11 cellular contexts compared by ENCODE assay signal in the genomic region with DNA sequence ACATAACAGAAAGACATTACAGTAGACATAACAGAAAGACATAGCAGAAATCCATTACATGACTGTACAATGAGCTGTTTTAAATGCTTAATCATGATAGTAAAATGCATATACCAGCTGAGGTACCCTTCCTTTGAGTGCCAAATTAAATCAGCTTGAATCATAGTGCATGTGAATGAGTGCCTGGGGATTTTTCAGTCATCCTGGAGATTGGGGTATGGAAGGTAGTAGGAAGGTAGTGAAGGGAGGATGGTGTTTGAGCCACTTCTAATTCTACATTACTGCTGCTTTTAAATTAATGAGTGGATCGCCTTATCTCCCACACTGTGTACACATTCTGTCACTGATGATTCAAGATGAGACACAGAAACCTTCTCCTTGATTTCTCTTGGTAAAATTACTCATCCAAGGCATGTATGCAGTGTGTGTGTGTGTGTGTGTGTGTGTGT.
DNase-seq lines count a peak whose midpoint lies in the region; FAIRE-seq and TF ChIP-seq lines count a peak whose summit lies in the region.
"Had no signal": no experiment of that assay in that cellular context is flagged by ENCODE, and none has a peak within 500 bp of the region (broad histone marks: within the 10 kb centered on the region; RNA-seq: fewer than 3 reads in every experiment).

No MANE protein-coding gene starts in this region.

- H2BK120ac ChIP-seq in H1 (replicated peaks; ENCODE audit: low read depth, low read length): no peak overlapping the region

- no peaks in the 10 kb centered on the region for H3K79me2 ChIP-seq in H1 (ENCODE audit: control insufficient read depth in 1 of 2, insufficient read depth in 2 of 2, low read length in 2 of 2)

- TF ChIP-seq POLR2A in H1 (IDR thresholded peaks at IDR 0.05; ENCODE audit: control extremely low read depth in 1 of 2, low read depth in 2 of 2, low read length in 2 of 2): no peak

- H2BK12ac ChIP-seq in H1 (ENCODE audit: low read depth, low read length): no peak overlapping the region

- no peak overlapping the region for H3K4me2 ChIP-seq in H1 (ENCODE audit: insufficient read depth in 1 of 2, low read depth in 2 of 2, low read length in 2 of 2)

- no peak overlapping the region for H3K56ac ChIP-seq in H1 (replicated peaks; ENCODE audit: insufficient read length, low read depth, low read length)

- 0 out of 2 replicates have a peak overlapping the region, but pooled peaks have one; percentile 44 for H2AFZ ChIP-seq in H1 (ENCODE audit: low read length)

- no peak overlapping the region for H3K27ac ChIP-seq in H1 (ENCODE audit: low read depth, low read length)
- H3K27ac ChIP-seq: pancreas, tibial artery had no signal

- H4K91ac ChIP-seq in H1 (replicated peaks; ENCODE audit: insufficient read length, low read length): no peak overlapping the region

- H2BK20ac ChIP-seq in H1 (ENCODE audit: low read length): no peak overlapping the region

- H3K18ac ChIP-seq in H1 (ENCODE audit: extremely low read depth, low read length): no peak overlapping the region

- no peak overlapping the region for H2BK5ac ChIP-seq in H1 (ENCODE audit: low read depth, low read length)

- no peak for TF ChIP-seq CTCF in H1 (IDR thresholded peaks at IDR 0.05; ENCODE audit: control extremely low read depth in 1 of 3, insufficient read depth in 1 of 3, low read depth in 1 of 3, low read length in 3 of 3)

- H3K4ac ChIP-seq in H1 (replicated peaks; ENCODE audit: insufficient read length, low read depth, low read length): no peak overlapping the region

- H3K23me2 ChIP-seq in H1 (ENCODE audit: low read depth, low read length): no peaks in the 10 kb centered on the region

- TF ChIP-seq EP300 in H1 (IDR thresholded peaks at IDR 0.05; ENCODE audit: borderline replicate concordance in 1 of 2, low read depth in 2 of 2, low read length in 2 of 2): no peak

- TF ChIP-seq RAD21 in H1 (IDR thresholded peaks at IDR 0.05 in 1 of 2, conservative IDR thresholded peaks at IDR 0.05 in 1 of 2; ENCODE audit: low read depth in 2 of 2, low read length in 2 of 2): no peak

- no peak overlapping the region for H4K5ac ChIP-seq in H1 (ENCODE audit: insufficient read length, low read depth, low read length)

- H3K4me3 ChIP-seq in H1 (ENCODE audit: extremely low read depth in 1 of 4, insufficient read depth in 2 of 4, low read depth in 3 of 4, low read length in 4 of 4) (no peak overlapping the region), skeletal muscle cell (ENCODE audit: low read depth, low read length) (no peak overlapping the region)
- H3K4me3 ChIP-seq: pancreas, tibial artery had no signal

- POLR2A ChIA-PET in H1 (lab: Charles Lee; ENCODE audit: partially characterized antibody): no interaction called here

- H2BK15ac ChIP-seq in H1 (ENCODE audit: low read length): no peak overlapping the region

- no peaks in the 10 kb centered on the region for H3K27me3 ChIP-seq in H1 (replicated peaks in 1 of 4; ENCODE audit: control insufficient read depth in 3 of 4, extremely low read depth in 1 of 4, insufficient read depth in 3 of 4, low read length in 3 of 4)
- H3K27me3 ChIP-seq: pancreas, tibial artery had no signal

- peak; percentile 10 for DNase-seq in GM03348 (ENCODE audit: low spot score)
- DNase-seq in NCI-H226: peak; percentile 86
- DNase-seq in H1 (ENCODE audit: low read depth in 1 of 2, low spot score in 2 of 2): no peak
- peak; percentile 46 for DNase-seq in skeletal muscle cell (ENCODE audit: low read depth)
- DNase-seq in activated naive CD4-positive, alpha-beta T cell treated with anti-CD3 and anti-CD28 coated beads, Interleukin-2, amount 50 U/mL, for 16 hours: no peak
- no peak for DNase-seq in activated CD4-positive, alpha-beta T cell treated with anti-CD3 and anti-CD28 coated beads for 1 hour
- no peak for DNase-seq in MV-4-11 (lab: John Stamatoyannopoulos, UW)
- DNase-seq: activated CD4-positive, alpha-beta memory T cell treated with anti-CD3 and anti-CD28 coated beads, Interleukin-2, amount 10 ng/mL, durations not matched to agents 7 days and 5 days; pancreas; tibial artery had no signal

- no peaks in the 10 kb centered on the region for H3K9me3 ChIP-seq in H1 (ENCODE audit: insufficient read depth in 2 of 2, low read depth in 1 of 2, low read length in 1 of 2)
- H3K9me3 ChIP-seq: pancreas, tibial artery had no signal

- H4K20me1 ChIP-seq in H1 (replicated peaks in 1 of 2; ENCODE audit: control insufficient read depth in 1 of 2, insufficient read depth in 2 of 2, low read length in 2 of 2): no peaks in the 10 kb centered on the region

- CTCF ChIA-PET in H1 (lab: Charles Lee; ENCODE audit: partially characterized antibody): no interaction called here

- no peaks in the 10 kb centered on the region for H3K36me3 ChIP-seq in H1 (ENCODE audit: control insufficient read depth in 2 of 4, insufficient read depth in 4 of 4, low read length in 3 of 4)
- H3K36me3 ChIP-seq: pancreas, tibial artery had no signal

- H3K23ac ChIP-seq in H1 (ENCODE audit: insufficient read length): no peak overlapping the region

- H3K14ac ChIP-seq in H1 (ENCODE audit: insufficient read length): no peak overlapping the region

- no peak overlapping the region for H2AK5ac ChIP-seq in H1 (ENCODE audit: low read depth, low read length)

- 93% methylated on average over 1 of the region's 1 CpG; no CpG with 5 or more reads in 1 of the 2 experiments for WGBS in H1 (ENCODE audit: extremely low coverage in 1 of 2, insufficient coverage in 1 of 2, insufficient read length in 1 of 2, insufficient replicate concordance in 2 of 2, low coverage in 1 of 2, low lambda C conversion rate in 2 of 2, missing lambda C conversion rate in 1 of 2), 2 experiments

- H3K4me1 ChIP-seq in H1 (replicated peaks in 1 of 4; ENCODE audit: control insufficient read depth in 3 of 4, insufficient read depth in 4 of 4, low read length in 3 of 4): no peaks in the 10 kb centered on the region
- H3K4me1 ChIP-seq: pancreas, tibial artery had no signal

- H3K79me1 ChIP-seq in H1 (ENCODE audit: low read depth, low read length): no peaks in the 10 kb centered on the region

- no peak overlapping the region for H3K9ac ChIP-seq in H1 (replicated peaks in 1 of 4; ENCODE audit: extremely low read depth in 1 of 4, low read depth in 3 of 4, low read length in 3 of 4)

- no peak overlapping the region for H4K8ac ChIP-seq in H1 (ENCODE audit: extremely low read depth, insufficient read depth, low read length)

- no peak for FAIRE-seq in H1 (lab: Jason Lieb, UNC)
- FAIRE-seq: D721Med, pancreas had no signal

TF ChIP-seq in H1, 55 proteins besides CTCF, POLR2A, EP300 and RAD21:
- no peak for TF ChIP-seq KDM1A (IDR thresholded peaks at IDR 0.05; ENCODE audit: borderline replicate concordance, low read length)
- no peak for TF ChIP-seq HDAC2 (IDR thresholded peaks at IDR 0.05; ENCODE audit: borderline replicate concordance in 1 of 2, low read depth in 2 of 2, low read length in 2 of 2)
- TF ChIP-seq RXRA (IDR thresholded peaks at IDR 0.05; ENCODE audit: insufficient read depth, low read depth, low read length): no peak
- TF ChIP-seq MAFK (IDR thresholded peaks at IDR 0.05; ENCODE audit: low read depth, low read length): no peak
- no peak for TF ChIP-seq CTBP2 (IDR thresholded peaks at IDR 0.05; ENCODE audit: borderline replicate concordance, insufficient read depth, insufficient read length, low read length)
- TF ChIP-seq JUN (IDR thresholded peaks at IDR 0.05; ENCODE audit: low read depth, low read length): no peak
- TF ChIP-seq TBP (IDR thresholded peaks at IDR 0.05; ENCODE audit: low read depth, low read length): no peak
- no peak for TF ChIP-seq BRCA1 (IDR thresholded peaks at IDR 0.05; ENCODE audit: low read depth, low read length)
- TF ChIP-seq TCF12 (IDR thresholded peaks at IDR 0.05; ENCODE audit: low read depth, low read length): no peak

Comparison
In these comparisons a context has a peak if more than half of its experiments do, and no peak if none do; other contexts are left out.
1. DNase-seq: peak in GM03348 (single experiment), NCI-H226 (single experiment) and skeletal muscle cell (single experiment); none in H1 (0 of 2), activated naive CD4-positive, alpha-beta T cell treated with anti-CD3 and anti-CD28 coated beads, Interleukin-2, amount 50 U/mL, for 16 hours (single experiment), activated CD4-positive, alpha-beta T cell treated with anti-CD3 and anti-CD28 coated beads for 1 hour (single experiment) and MV-4-11 (single experiment).